ENCODE assay signal across 8 cellular contexts in the genomic region with DNA sequence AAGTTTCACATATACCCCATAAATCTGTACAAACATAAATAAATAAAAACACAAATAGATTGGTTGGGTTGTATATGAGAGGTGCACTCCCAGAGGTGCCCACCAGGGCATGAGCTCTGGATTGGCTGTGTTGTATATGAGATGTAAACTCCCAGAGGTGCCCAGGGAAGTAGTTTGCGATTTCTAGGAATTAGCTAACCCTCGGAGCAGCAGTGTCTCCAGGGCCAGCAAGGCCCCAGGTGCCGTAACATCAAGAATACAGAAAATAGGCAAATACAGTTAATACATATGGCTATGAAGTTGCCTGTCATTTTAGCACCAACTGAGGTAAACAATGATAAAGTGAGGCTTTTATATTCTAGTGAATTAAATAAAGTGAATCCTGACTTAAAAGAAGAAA. TPM values are rescaled to one million over a fixed set of nuclear protein-coding genes. Genes with fewer than 3 reads are reported as not detected.
A peak's percentile ranks its signal among the peaks of the same experiment; 100 is the strongest.
DNase-seq lines count a peak whose midpoint lies in the region; ATAC-seq and TF ChIP-seq lines count a peak whose summit lies in the region.
"Had no signal": no experiment of that assay in that cellular context is flagged by ENCODE, and none has a peak within 500 bp of the region (broad histone marks: within the 10 kb centered on the region; RNA-seq: fewer than 3 reads in every experiment).

No MANE protein-coding gene starts in this region.

- H3K4me3 Mint-ChIP-seq in HFFc6 (no peak overlapping the region), mesothelial cell of epicardium (no peak overlapping the region)
- no peak overlapping the region for H3K4me3 Mint-ChIP-seq in activated CD4-positive, alpha-beta memory T cell treated with anti-CD3 and anti-CD28 coated beads for 36 hours

- TF ChIP-seq CTCF in HFFc6 (IDR thresholded peaks at IDR 0.05) (peak; percentile 78), mesothelial cell of epicardium (IDR thresholded peaks at IDR 0.05; ENCODE audit: unreplicated experiment) (peak; percentile 75)

- DNase-seq in DMS 273 treated with DMSO at 0.1 percent for 48 hours (lab: John Stamatoyannopoulos, UW) = peak; percentile 4
- no peak for DNase-seq in HFFc6
- peak; percentile 24 for DNase-seq in activated CD4-positive, alpha-beta memory T cell treated with anti-CD3 and anti-CD28 coated beads for 36 hours
- DNase-seq in mesothelial cell of epicardium (ENCODE audit: low spot score in 2 of 2, unreplicated experiment in 2 of 2) = no peak
- DNase-seq in NCI-H774 (lab: John Stamatoyannopoulos, UW) = no peak
- no peak for DNase-seq in hepatic stellate cell (ENCODE audit: low spot score)
- DNase-seq: NCI-H187 treated with DMSO at 0.1 percent for 48 hours had no signal

- intact Hi-C loops in activated CD4-positive, alpha-beta memory T cell treated with anti-CD3 and anti-CD28 coated beads for 36 hours (cut with micrococcal nuclease) = loop anchor here (10.0 kb wide), 1 partner anchor 444 kb away; no protein-coding TSS in a partner anchor

- ATAC-seq in GM21737 (IDR thresholded peaks at IDR 0.05; ENCODE audit: unreplicated experiment) = no peak

- no peak overlapping the region for H3K27ac Mint-ChIP-seq in HFFc6
- H3K27ac Mint-ChIP-seq in activated CD4-positive, alpha-beta memory T cell treated with anti-CD3 and anti-CD28 coated beads for 36 hours = no peak overlapping the region
- H3K27ac Mint-ChIP-seq in mesothelial cell of epicardium = no peak overlapping the region

- CTCF ChIA-PET in activated CD4-positive, alpha-beta memory T cell treated with anti-CD3 and anti-CD28 coated beads for 36 hours (lab: Charles Lee) = interaction anchor here (0.6 to 1.4 kb wide), 4 partner anchors 10 to 531 kb away, joined by 3 to 6 read pairs (median 4); a partner anchor contains a TSS

- H3K36me3 Mint-ChIP-seq in HFFc6 (ENCODE audit: low read depth) (no peaks in the 10 kb centered on the region), mesothelial cell of epicardium (no peaks in the 10 kb centered on the region)
- no peaks in the 10 kb centered on the region for H3K36me3 Mint-ChIP-seq in activated CD4-positive, alpha-beta memory T cell treated with anti-CD3 and anti-CD28 coated beads for 36 hours

- POLR2A ChIA-PET in activated CD4-positive, alpha-beta memory T cell treated with anti-CD3 and anti-CD28 coated beads for 36 hours (lab: Charles Lee) = no interaction called here

- H3K4me1 Mint-ChIP-seq in HFFc6 (ENCODE audit: low read depth) (peaks cover 28% of the 10 kb centered on the region), mesothelial cell of epicardium (peaks cover 9% of the 10 kb centered on the region)
- H3K4me1 Mint-ChIP-seq in activated CD4-positive, alpha-beta memory T cell treated with anti-CD3 and anti-CD28 coated beads for 36 hours (ENCODE audit: low read depth) = peaks cover 2% of the 10 kb centered on the region

- H3K27me3 Mint-ChIP-seq in HFFc6 (ENCODE audit: insufficient read depth) (peaks cover 10% of the 10 kb centered on the region; the same call in 1 of the 2 replicates), mesothelial cell of epicardium (ENCODE audit: low read depth) (peaks cover 45% of the 10 kb centered on the region)
- peaks cover 5% of the 10 kb centered on the region for H3K27me3 Mint-ChIP-seq in activated CD4-positive, alpha-beta memory T cell treated with anti-CD3 and anti-CD28 coated beads for 36 hours

- no peaks in the 10 kb centered on the region for H3K9me3 Mint-ChIP-seq in HFFc6
- H3K9me3 Mint-ChIP-seq in activated CD4-positive, alpha-beta memory T cell treated with anti-CD3 and anti-CD28 coated beads for 36 hours = no peaks in the 10 kb centered on the region
- no peaks in the 10 kb centered on the region for H3K9me3 Mint-ChIP-seq in mesothelial cell of epicardium

RNA-seq across cellular contexts. Expression of a gene that starts 5.4 kb away (rescaled TPM):
- 10 to 100 TPM; 60.9 to 69.3 (median 63.7) TPM for total RNA-seq in HFFc6 (2021; fragmentation: NEBNext Ultra II Directional; extraction: Animal tissue kit (Norgen Biotek cat#: 25700))
- total RNA-seq in activated CD4-positive, alpha-beta memory T cell treated with anti-CD3 and anti-CD28 coated beads for 36 hours = 10 to 100 TPM; 15.6 to 16.0 TPM
- 34.9 to 36.7 TPM (median 36.5 TPM) in 3 replicates for total RNA-seq in mesothelial cell of epicardium

RNA-seq across cellular contexts. Expression of a gene that starts 14.9 kb away (rescaled TPM):
- 10 to 100 TPM; 31.9 to 35.1 (median 34.6) TPM for total RNA-seq in HFFc6 (2021; fragmentation: NEBNext Ultra II Directional; extraction: Animal tissue kit (Norgen Biotek cat#: 25700))
- total RNA-seq in activated CD4-positive, alpha-beta memory T cell treated with anti-CD3 and anti-CD28 coated beads for 36 hours = 10 to 100 TPM; 21.5 to 23.6 TPM
- total RNA-seq in mesothelial cell of epicardium = 38.1 to 40.3 TPM (median 39.8 TPM) in 3 replicates

Comparison
In these comparisons a context has a peak if more than half of its experiments do, and no peak if none do; other contexts are left out.
1. DNase-seq: peak in DMS 273 treated with DMSO at 0.1 percent for 48 hours (single experiment) and activated CD4-positive, alpha-beta memory T cell treated with anti-CD3 and anti-CD28 coated beads for 36 hours (single experiment); none in HFFc6 (single experiment), mesothelial cell of epicardium (0 of 2), NCI-H774 (single experiment) and hepatic stellate cell (single experiment).